Comparison of ENCODE assay signal across 8 cellular contexts in genomic region chr15:92898988-92899909, GRCh38. TPM values are rescaled to one million over a fixed set of nuclear protein-coding genes. Genes with fewer than 3 reads are reported as not detected.
DNase-seq lines count a peak whose midpoint lies in the region; ATAC-seq and TF ChIP-seq lines count a peak whose summit lies in the region.

No MANE protein-coding gene starts in this region.

- H3K27ac Mint-ChIP-seq in MCF 10A (ENCODE audit: low read depth, unreplicated experiment): peak overlapping the region; percentile 99
- peak overlapping the region; percentile 78 for H3K27ac Mint-ChIP-seq in nephron progenitor cell

- H3K36me3 ChIP-seq in GM06990 (ENCODE audit: control insufficient read depth, insufficient read depth, low read length): peaks cover 9% of the 10 kb centered on the region

- peak overlapping the region; percentile 91 for H3K4me3 Mint-ChIP-seq in MCF 10A (ENCODE audit: unreplicated experiment)
- peak overlapping the region; percentile 66 for H3K4me3 Mint-ChIP-seq in nephron progenitor cell

- ATAC-seq in HG03378 (IDR thresholded peaks at IDR 0.05; ENCODE audit: unreplicated experiment) (no peak), HG03196 (IDR thresholded peaks at IDR 0.05; ENCODE audit: unreplicated experiment) (no peak)

- peaks cover 97% of the 10 kb centered on the region for H3K36me3 Mint-ChIP-seq in MCF 10A (ENCODE audit: insufficient read depth, unreplicated experiment)
- H3K36me3 Mint-ChIP-seq in nephron progenitor cell (ENCODE audit: low read depth): peaks cover 70% of the 10 kb centered on the region

- TF ChIP-seq CTCF in GM06990 (IDR thresholded peaks at IDR 0.05; ENCODE audit: insufficient read depth, low read length, poor library complexity, severe bottlenecking) (peak; percentile 33), MCF 10A (IDR thresholded peaks at IDR 0.05; ENCODE audit: unreplicated experiment) (peak; percentile 34), nephron progenitor cell (IDR thresholded peaks at IDR 0.05) (peak; percentile 61)

- no peaks in the 10 kb centered on the region for H3K27me3 Mint-ChIP-seq in MCF 10A (ENCODE audit: insufficient read depth, unreplicated experiment)
- no peaks in the 10 kb centered on the region for H3K27me3 Mint-ChIP-seq in nephron progenitor cell (ENCODE audit: low read depth, poor library complexity)

- no TSS peak for BruUV-seq in MCF 10A (replicated peaks; lab: Mats Ljungman, UMichigan)

- no peaks in the 10 kb centered on the region for H3K27me3 ChIP-seq in GM06990 (replicated peaks; ENCODE audit: control insufficient read depth, insufficient read depth, low read length)

- DNase-seq in GM06990 (ENCODE audit: extremely low read depth, insufficient read length) (no peak), MV-4-11 (lab: John Stamatoyannopoulos, UW) (peak; percentile 68), MCF 10A (ENCODE audit: unreplicated experiment) (no peak), nephron progenitor cell (no peak), D341Med (ENCODE audit: low spot score) (no peak), GF-D8 (lab: John Stamatoyannopoulos, UW) (no peak)

- H3K9me3 Mint-ChIP-seq in MCF 10A (ENCODE audit: unreplicated experiment) (peaks cover 9% of the 10 kb centered on the region), nephron progenitor cell (peaks cover 3% of the 10 kb centered on the region)

- intact Hi-C loops in MCF 10A (cut with micrococcal nuclease): no loop called here

- no peak overlapping the region for H3K4me3 ChIP-seq in GM06990 (replicated peaks; ENCODE audit: low read depth, low read length)

- POLR2A ChIA-PET in MCF 10A (lab: Yijun Ruan, JAX): interaction anchor here (0.8 to 19.2 kb wide), 12 partner anchors 10 to 102 kb away, joined by 3 to 1025 read pairs (median 113); no protein-coding TSS in a partner anchor

- H3K4me1 Mint-ChIP-seq in MCF 10A (ENCODE audit: insufficient read depth, unreplicated experiment) (peaks cover 24% of the 10 kb centered on the region), nephron progenitor cell (peaks cover 22% of the 10 kb centered on the region)

- CTCF ChIA-PET in MCF 10A (lab: Yijun Ruan, JAX): interaction anchor here (0.6 to 2.0 kb wide), 3 partner anchors 18 to 103 kb away, joined by 3 to 5 read pairs (median 3); no protein-coding TSS in a partner anchor

RNA-seq across cellular contexts. Expression of gene CHD2, which starts 0.9 kb away (rescaled TPM):
- total RNA-seq in MCF 10A (2022): 129 and 148 TPM in 2 replicates
